In the genomic region with DNA sequence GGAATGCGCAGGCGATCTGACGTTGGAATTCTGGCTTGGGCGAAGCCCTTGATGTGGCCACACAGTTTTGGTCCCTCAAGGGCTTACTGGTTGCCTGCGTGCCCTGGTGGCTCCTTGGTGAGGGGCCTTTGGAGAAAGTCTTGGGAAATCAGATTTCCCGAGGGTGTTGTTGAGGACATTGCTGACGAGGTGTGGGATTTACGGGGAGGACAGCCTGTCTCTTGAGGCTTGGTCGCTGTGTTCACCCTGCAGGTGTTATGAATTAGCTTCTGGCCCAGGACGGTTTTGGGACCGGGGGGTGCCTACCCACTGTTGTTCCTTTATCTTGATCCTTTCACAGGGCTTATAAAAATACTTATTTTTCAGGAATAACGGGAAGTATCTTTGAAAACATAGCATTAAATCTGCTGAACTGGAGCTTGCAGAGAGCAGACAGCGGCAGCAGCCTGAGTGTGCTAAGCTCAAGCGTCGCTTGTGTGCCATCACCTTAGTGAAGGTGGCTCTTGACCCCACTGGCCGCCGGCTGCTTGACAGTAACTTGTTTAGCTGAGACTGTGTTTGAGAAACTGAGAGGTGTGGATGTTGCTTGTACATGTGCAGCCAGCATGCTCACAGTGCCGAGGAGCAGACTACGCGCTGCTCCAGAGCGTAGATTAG, we compare ENCODE assay signal across 20 cellular contexts. TPM values are rescaled to one million over a fixed set of nuclear protein-coding genes. Genes with fewer than 3 reads are reported as not detected.
A peak's percentile ranks its signal among the peaks of the same experiment; 100 is the strongest.
DNase-seq lines count a peak whose midpoint lies in the region; ATAC-seq and TF ChIP-seq lines count a peak whose summit lies in the region.
"Had no signal": no experiment of that assay in that cellular context is flagged by ENCODE, and none has a peak within 500 bp of the region (broad histone marks: within the 10 kb centered on the region; RNA-seq: fewer than 3 reads in every experiment).

No MANE protein-coding gene starts in this region.

- H3K9me2 ChIP-seq in SK-N-SH, result no peaks in the 10 kb centered on the region

- H3K18ac ChIP-seq in mesenchymal stem cell (ENCODE audit: low read depth in 1 of 2, low read length in 2 of 2), result no peak overlapping the region

- no peak overlapping the region for H3K27ac ChIP-seq in BLaER1
- no peak overlapping the region for H3K27ac ChIP-seq in BLaER1 treated with 17β-estradiol and CSF1 and Interleukin-3, amounts not matched to agents 10 nM and 100 nM
- H3K27ac ChIP-seq in mesenchymal stem cell (ENCODE audit: low read length, poor library complexity, severe bottlenecking), result no peak overlapping the region
- H3K27ac ChIP-seq in SK-N-SH (ENCODE audit: low read depth in 2 of 2, low read length in 1 of 2), result no peak overlapping the region
- H3K27ac ChIP-seq in upper lobe of left lung, result peak overlapping the region in 1 of 4 donors; percentile 23
- H3K27ac ChIP-seq: brain microvascular endothelial cell, parathyroid adenoma, SJCRH30, thoracic aorta had no signal

- POLR2A ChIA-PET in SK-N-SH (lab: Yijun Ruan, JAX), result no interaction called here

- H3K36me3 ChIP-seq in BLaER1, result peaks cover 45% of the 10 kb centered on the region
- H3K36me3 ChIP-seq in BLaER1 treated with 17β-estradiol and CSF1 and Interleukin-3, amounts not matched to agents 10 nM and 100 nM, result peaks cover 5 to 62% (median 35%) of the 10 kb centered on the region in 11 experiments; a peak in 20 of 22 replicates
- peaks cover 0 to 21% of the 10 kb centered on the region in 2 experiments for H3K36me3 ChIP-seq in mesenchymal stem cell (ENCODE audit: control insufficient read depth in 1 of 2, insufficient read depth in 2 of 2, low read depth in 1 of 2, low read length in 2 of 2)
- H3K36me3 ChIP-seq in SK-N-SH (replicated peaks in 1 of 2; ENCODE audit: control insufficient read depth in 1 of 2, insufficient read depth in 2 of 2, low read length in 1 of 2), result no peaks in the 10 kb centered on the region
- H3K36me3 ChIP-seq in upper lobe of left lung, result peaks cover 0 to 3% (median 0%) of the 10 kb centered on the region in 4 donors
- H3K36me3 ChIP-seq: BE2C, brain microvascular endothelial cell, SJCRH30, thoracic aorta had no signal

- H4K8ac ChIP-seq in mesenchymal stem cell (ENCODE audit: low read length), result no peak overlapping the region

- CTCF ChIA-PET in SK-N-SH (lab: Yijun Ruan, JAX), result no interaction called here

- no peak overlapping the region for H3K4me3 ChIP-seq in BLaER1
- no peak overlapping the region for H3K4me3 ChIP-seq in BLaER1 treated with 17β-estradiol and CSF1 and Interleukin-3, amounts not matched to agents 10 nM and 100 nM
- no peak overlapping the region for H3K4me3 ChIP-seq in mesenchymal stem cell (ENCODE audit: insufficient read depth in 1 of 2, low read depth in 1 of 2, low read length in 2 of 2)
- H3K4me3 ChIP-seq in SK-N-SH (ENCODE audit: low read depth in 2 of 2, low read length in 1 of 2), result no peak overlapping the region
- no peak overlapping the region for H3K4me3 ChIP-seq in upper lobe of left lung
- H3K4me3 ChIP-seq: SJCRH30, thoracic aorta had no signal

- no peak for TF ChIP-seq RAD21 in SK-N-SH (IDR thresholded peaks at IDR 0.05; ENCODE audit: low read length)

- H3K4me3 Mint-ChIP-seq in T-helper 17 cell, result peak overlapping the region; percentile 72

- H3K14ac ChIP-seq in mesenchymal stem cell (ENCODE audit: low read length in 2 of 2), result no peak overlapping the region

- no peak for TF ChIP-seq POLR2A in upper lobe of left lung (IDR thresholded peaks at IDR 0.05)

- H2AFZ ChIP-seq in mesenchymal stem cell (ENCODE audit: low read depth, low read length) (no peak overlapping the region), SK-N-SH (ENCODE audit: low read depth) (no peak overlapping the region)
- H2AFZ ChIP-seq: parathyroid adenoma had no signal

- H2BK12ac ChIP-seq in mesenchymal stem cell (ENCODE audit: low read length in 2 of 2), result no peak overlapping the region

- H3K4me2 ChIP-seq in BLaER1 (peak overlapping the region; percentile 8; the same call in 1 of the 2 replicates), mesenchymal stem cell (ENCODE audit: low read length, poor library complexity, severe bottlenecking) (no peak overlapping the region), SK-N-SH (no peak overlapping the region)
- H3K4me2 ChIP-seq in BLaER1 treated with 17β-estradiol and CSF1 and Interleukin-3, amounts not matched to agents 10 nM and 100 nM, result peak overlapping the region in 7 of 11 experiments; percentile 2 to 42 (median 34); a peak in 8 of 22 replicates

- H3K79me1 ChIP-seq in mesenchymal stem cell (replicated peaks; ENCODE audit: low read length, poor library complexity, severe bottlenecking), result peaks cover 18% of the 10 kb centered on the region

- no peaks in the 10 kb centered on the region for H3K9me3 ChIP-seq in BLaER1
- no peaks in the 10 kb centered on the region for H3K9me3 ChIP-seq in BLaER1 treated with 17β-estradiol and CSF1 and Interleukin-3, amounts not matched to agents 10 nM and 100 nM (replicated peaks in 1 of 11)
- no peaks in the 10 kb centered on the region for H3K9me3 ChIP-seq in T-helper 17 cell (ENCODE audit: control insufficient read depth, low read length, poor library complexity, severe bottlenecking)
- no peaks in the 10 kb centered on the region for H3K9me3 ChIP-seq in mesenchymal stem cell (ENCODE audit: control insufficient read depth, low read length)
- no peaks in the 10 kb centered on the region for H3K9me3 ChIP-seq in SK-N-SH
- no peaks in the 10 kb centered on the region for H3K9me3 ChIP-seq in upper lobe of left lung
- H3K9me3 ChIP-seq: BE2C, SJCRH30, thoracic aorta had no signal

- TF ChIP-seq EP300 in SK-N-SH (IDR thresholded peaks at IDR 0.05; ENCODE audit: borderline replicate concordance in 1 of 2, low read depth in 1 of 2, low read length in 1 of 2) (no peak), upper lobe of left lung (IDR thresholded peaks at IDR 0.05) (no peak)

- peak overlapping the region; percentile 16 for H2BK15ac ChIP-seq in mesenchymal stem cell (ENCODE audit: low read depth, poor library complexity, severe bottlenecking)

- DNase-seq in T-helper 17 cell (no peak), mesenchymal stem cell (no peak), SK-N-SH (no peak), upper lobe of left lung (no peak)
- DNase-seq: BE2C; brain microvascular endothelial cell; DMS53; KG1; left ventricle myocardium superior; NCI-H1105 treated with DMSO at 0.1 percent for 48 hours; NCI-H748 treated with DMSO at 0.1 percent for 48 hours; PC-3; SJCRH30; stimulated activated CD4-positive, alpha-beta T cell treated with anti-CD3 and anti-CD28 coated beads, Interleukin-4, amount 100 ng/mL, for 1 hour had no signal

- H3K27me3 ChIP-seq in BLaER1 (no peaks in the 10 kb centered on the region), mesenchymal stem cell (ENCODE audit: control insufficient read depth in 1 of 2, insufficient read depth in 1 of 2, low read length in 2 of 2) (no peaks in the 10 kb centered on the region), SK-N-SH (ENCODE audit: insufficient read depth) (no peaks in the 10 kb centered on the region), upper lobe of left lung (no peaks in the 10 kb centered on the region)
- no peaks in the 10 kb centered on the region for H3K27me3 ChIP-seq in BLaER1 treated with 17β-estradiol and CSF1 and Interleukin-3, amounts not matched to agents 10 nM and 100 nM
- H3K27me3 ChIP-seq: BE2C, brain microvascular endothelial cell, SJCRH30 had no signal

- H4K20me1 ChIP-seq in BLaER1 (peaks cover 90% of the 10 kb centered on the region), SK-N-SH (ENCODE audit: insufficient read depth) (peaks cover 69% of the 10 kb centered on the region)
- H4K20me1 ChIP-seq in BLaER1 treated with 17β-estradiol and CSF1 and Interleukin-3, amounts not matched to agents 10 nM and 100 nM, result peaks cover 78 to 90% (median 89%) of the 10 kb centered on the region in 11 experiments

- H3F3A ChIP-seq in SK-N-SH (replicated peaks; ENCODE audit: insufficient read depth), result no peaks in the 10 kb centered on the region

- TF ChIP-seq CTCF in SK-N-SH (IDR thresholded peaks at IDR 0.05) (no peak), upper lobe of left lung (IDR thresholded peaks at IDR 0.05) (no peak)

- H3K27me3 Mint-ChIP-seq in T-helper 17 cell, result no peaks in the 10 kb centered on the region

- 97% methylated on average over 20 of the region's 21 CpGs for WGBS in mesenchymal stem cell
- 85% methylated on average over 18 of the region's 21 CpGs for WGBS in SK-N-SH (ENCODE audit: low lambda C conversion rate)
- WGBS in upper lobe of left lung, 2 donors, result 87 to 88% methylated on average over 21 of the region's 21 CpGs

- peaks cover 51% of the 10 kb centered on the region for H3K4me1 Mint-ChIP-seq in T-helper 17 cell

- H2BK120ac ChIP-seq in mesenchymal stem cell (ENCODE audit: low read depth, low read length), result no peak overlapping the region

- H3K36me3 Mint-ChIP-seq in T-helper 17 cell (ENCODE audit: low read depth), result no peaks in the 10 kb centered on the region

- ATAC-seq in T-helper 17 cell (no peak), upper lobe of left lung (ENCODE audit: low FRiP score in 2 of 2) (no peak), GM18502 (IDR thresholded peaks at IDR 0.05; ENCODE audit: poor library complexity, unreplicated experiment) (no peak)
- ATAC-seq: esophagus mucosa, PC-3 had no signal

- no peak overlapping the region for H2BK5ac ChIP-seq in mesenchymal stem cell (ENCODE audit: low read depth, low read length, poor library complexity, severe bottlenecking)

- no peak overlapping the region for H2AK5ac ChIP-seq in mesenchymal stem cell (ENCODE audit: low read length, severe bottlenecking)

- H3K27ac Mint-ChIP-seq in T-helper 17 cell, result peak overlapping the region; percentile 21

- H3K79me2 ChIP-seq in SK-N-SH (ENCODE audit: insufficient read depth), result peaks cover 75% of the 10 kb centered on the region

- no peak overlapping the region for H3K23ac ChIP-seq in mesenchymal stem cell (ENCODE audit: low read length in 2 of 2)

- no peak overlapping the region for H4K91ac ChIP-seq in mesenchymal stem cell (ENCODE audit: low read length)

- H3K4ac ChIP-seq in mesenchymal stem cell (ENCODE audit: low read depth in 1 of 2, low read length in 2 of 2), result no peak overlapping the region

- H3K9ac ChIP-seq in BLaER1 (no peak overlapping the region), mesenchymal stem cell (ENCODE audit: low read length) (no peak overlapping the region), SK-N-SH (no peak overlapping the region)
- H3K9ac ChIP-seq in BLaER1 treated with 17β-estradiol and CSF1 and Interleukin-3, amounts not matched to agents 10 nM and 100 nM, result peak overlapping the region in 4 of 11 experiments; percentile 14 to 27 (median 16); a peak in 3 of 22 replicates
- H3K9ac ChIP-seq: parathyroid adenoma had no signal

- peaks cover 36% of the 10 kb centered on the region for H3K4me1 ChIP-seq in BLaER1
- peaks cover 18 to 48% (median 39%) of the 10 kb centered on the region in 10 experiments for H3K4me1 ChIP-seq in BLaER1 treated with 17β-estradiol and CSF1 and Interleukin-3, amounts not matched to agents 10 nM and 100 nM
- H3K4me1 ChIP-seq in mesenchymal stem cell (ENCODE audit: control insufficient read depth, insufficient read depth, low read depth, low read length), result peaks cover 18% of the 10 kb centered on the region
- peaks cover 0 to 15% of the 10 kb centered on the region in 2 experiments; a peak in 1 of 4 replicates for H3K4me1 ChIP-seq in SK-N-SH (ENCODE audit: control insufficient read depth in 1 of 2, insufficient read depth in 2 of 2, low read depth in 1 of 2, low read length in 1 of 2)
- peaks cover 12 to 32% (median 19%) of the 10 kb centered on the region in 4 donors for H3K4me1 ChIP-seq in upper lobe of left lung
- H3K4me1 ChIP-seq: BE2C, SJCRH30 had no signal

RNA-seq across cellular contexts. Expression of gene CTDP1, which starts 4.2 kb away (rescaled TPM):
- 10 to 100 TPM; 61.0 to 65.1 TPM for total RNA-seq in T-helper 17 cell
- polyA plus RNA-seq in mesenchymal stem cell (2013, experiment 1 of 2), result 11.1 TPM
- 11.3 TPM for polyA plus RNA-seq in mesenchymal stem cell (2013, experiment 2 of 2)
- 11.9 and 15.6 TPM in 2 replicates for polyA plus RNA-seq in SK-N-SH (2012; rRNA removed)
- polyA plus RNA-seq in SK-N-SH (2012; cell fraction: cytosol; rRNA removed), result 6.9 and 9.3 TPM in 2 replicates
- 26.6 and 34.8 TPM in 2 replicates for polyA plus RNA-seq in SK-N-SH (2012; cell fraction: nucleus; rRNA removed)
- total RNA-seq in upper lobe of left lung, result 10 to 100 TPM; 21.3 to 44.7 (median 29.7) TPM

Comparison
In these comparisons a context has a peak if more than half of its experiments do, and no peak if none do; other contexts are left out.
1. H3K4me2 ChIP-seq: peak in BLaER1 (single experiment) and BLaER1 treated with 17β-estradiol and CSF1 and Interleukin-3, amounts not matched to agents 10 nM and 100 nM (7 of 11); none in mesenchymal stem cell (single experiment) and SK-N-SH (single experiment).